In the genomic region with DNA sequence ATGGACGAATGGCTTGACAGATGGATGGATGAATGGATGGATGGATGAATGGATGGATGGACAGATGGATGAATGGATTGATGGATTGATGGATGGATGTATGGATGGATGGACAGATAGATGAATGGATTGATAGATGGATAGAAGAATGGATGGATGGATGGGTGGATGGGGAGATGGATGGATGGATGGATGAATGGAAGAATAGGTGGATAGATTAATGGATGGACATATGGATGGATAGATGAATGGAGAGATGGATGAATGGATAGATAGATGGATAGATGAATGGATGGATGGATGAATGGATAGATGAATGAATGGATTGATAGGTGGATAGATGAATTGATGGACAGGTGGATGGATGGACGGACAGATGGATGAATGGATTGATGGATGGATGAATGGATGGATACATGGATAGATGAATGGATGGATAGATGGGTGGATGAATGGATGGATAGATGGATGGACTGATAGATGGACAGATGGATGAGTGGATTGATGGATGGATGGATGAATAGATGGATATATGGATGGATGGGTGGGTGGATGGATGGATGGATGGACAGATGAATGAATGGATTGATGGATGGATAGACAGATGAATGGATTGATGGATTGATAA, we compare ENCODE assay signal across 32 cellular contexts. TPM values are rescaled to one million over a fixed set of nuclear protein-coding genes. Genes with fewer than 3 reads are reported as not detected.
"Had no signal": no experiment of that assay in that cellular context is flagged by ENCODE, and none has a peak within 500 bp of the region (broad histone marks: within the 10 kb centered on the region; RNA-seq: fewer than 3 reads in every experiment).

No MANE protein-coding gene starts in this region.

- ATAC-seq: activated CD8-positive, alpha-beta T cell treated with anti-CD3 and anti-CD28 coated beads, Interleukin-2, amount 10 ng/mL, durations not matched to agents 7 days and 5 days; activated naive CD4-positive, alpha-beta T cell treated with anti-CD3 and anti-CD28 coated beads, Interleukin-2, amount 50 U/mL, for 72 hours; activated T-cell treated with anti-CD3 and anti-CD28 coated beads, Interleukin-2, amount 50 U/mL, for 4 hours; Panc1 had no signal

- DNase-seq: activated CD4-positive, alpha-beta T cell treated with anti-CD3 and anti-CD28 coated beads for 48 hours; activated CD4-positive, alpha-beta T cell treated with anti-CD3 and anti-CD28 coated beads, Interleukin-2, amount 50 U/mL, for 4 hours; activated CD4-positive, CD25-positive, alpha-beta regulatory T cell; activated CD8-positive, alpha-beta T cell treated with anti-CD3 and anti-CD28 coated beads, Interleukin-2, amount 10 ng/mL, durations not matched to agents 7 days and 5 days; activated naive CD4-positive, alpha-beta T cell treated with anti-CD3 and anti-CD28 coated beads for 36 hours; activated T-cell treated with anti-CD3 and anti-CD28 coated beads, Interleukin-2, amount 50 U/mL, for 4 hours; caudate nucleus; cerebellar nuclear complex; Karpas-422; NCI-H1105; NCI-H1417 treated with DMSO at 0.1 percent for 48 hours; NCI-H1930; NCI-H2081 treated with DMSO at 0.1 percent for 48 hours; NCI-H345; NCI-H524 treated with DMSO at 0.1 percent for 48 hours; SHP77; SJCRH30; T1000; WERI-Rb-1 had no signal

- H3K36me3 Mint-ChIP-seq: activated naive CD4-positive, alpha-beta T cell treated with anti-CD3 and anti-CD28 coated beads, Interleukin-2, amount 50 U/mL, for 72 hours had no signal

- H3K27me3 ChIP-seq: SJCRH30 had no signal

- FAIRE-seq: astrocyte, bronchial epithelial cell had no signal

- H3K4me3 Mint-ChIP-seq: activated CD8-positive, alpha-beta T cell treated with anti-CD3 and anti-CD28 coated beads, Interleukin-2, amount 10 ng/mL, durations not matched to agents 7 days and 5 days; activated naive CD4-positive, alpha-beta T cell treated with anti-CD3 and anti-CD28 coated beads for 36 hours; activated T-cell treated with anti-CD3 and anti-CD28 coated beads, Interleukin-2, amount 50 U/mL, for 4 hours; activated T-helper 1 cell treated with anti-CD3 and anti-CD28 coated beads, Interleukin-12 subunit alpha, Interleukin-12 subunit beta, Interleukin-2, Interleukin-4 antibody, amounts not matched to agents 30 ng/mL and 10 ng/mL and 1 ng/mL, durations not matched to agents 14 hours and 24 hours and 36 hours; brain had no signal

- H3K4me3 ChIP-seq: adrenal gland, SJCRH30, SK-N-MC had no signal

- H3K9me3 ChIP-seq: adrenal gland had no signal

- H3K27ac ChIP-seq: adrenal gland, SJCRH30, SK-N-MC, WERI-Rb-1 had no signal

- H3K27ac Mint-ChIP-seq: activated CD8-positive, alpha-beta T cell treated with anti-CD3 and anti-CD28 coated beads, Interleukin-2, amount 10 ng/mL, durations not matched to agents 7 days and 5 days; activated naive CD4-positive, alpha-beta T cell treated with anti-CD3 and anti-CD28 coated beads for 36 hours; activated naive CD4-positive, alpha-beta T cell treated with anti-CD3 and anti-CD28 coated beads, Interleukin-2, amount 50 U/mL, for 72 hours; activated T-helper 1 cell treated with anti-CD3 and anti-CD28 coated beads, Interleukin-12 subunit alpha, Interleukin-12 subunit beta, Interleukin-2, Interleukin-4 antibody, amounts not matched to agents 30 ng/mL and 10 ng/mL and 1 ng/mL, durations not matched to agents 14 hours and 24 hours and 36 hours had no signal

- H3K4me1 ChIP-seq: adrenal gland had no signal

- H3K36me3 ChIP-seq: adrenal gland, SJCRH30 had no signal

RNA-seq across cellular contexts. Expression of gene PSAPL1, which starts 33.9 kb away (rescaled TPM):
- total RNA-seq: activated CD8-positive, alpha-beta T cell treated with anti-CD3 and anti-CD28 coated beads, Interleukin-2, amount 10 ng/mL, durations not matched to agents 7 days and 5 days; activated naive CD4-positive, alpha-beta T cell treated with anti-CD3 and anti-CD28 coated beads for 36 hours; activated naive CD4-positive, alpha-beta T cell treated with anti-CD3 and anti-CD28 coated beads, Interleukin-2, amount 50 U/mL, for 72 hours; activated T-cell treated with anti-CD3 and anti-CD28 coated beads, Interleukin-2, amount 50 U/mL, for 4 hours; activated T-helper 1 cell treated with anti-CD3 and anti-CD28 coated beads, Interleukin-12 subunit alpha, Interleukin-12 subunit beta, Interleukin-2, Interleukin-4 antibody, amounts not matched to agents 30 ng/mL and 10 ng/mL and 1 ng/mL, durations not matched to agents 14 hours and 24 hours and 36 hours; adrenal gland; astrocyte; bronchial epithelial cell; MCF 10A; NCI-H460; RPMI7951; SJCRH30; T-helper 1 cell treated with Interleukin-12 subunit alpha and Interleukin-12 subunit beta and Interleukin-4 antibody, amounts not matched to agents 30 ng/mL and 1 ng/mL, for 36 hours; T-helper 2 cell treated with Interferon-gamma antibody and Interleukin-4, amounts not matched to agents 100 ng/mL and 5 ng/mL, for 36 hours had no signal
